Comparison of ENCODE assay signal across 2 cellular contexts in the genomic region with DNA sequence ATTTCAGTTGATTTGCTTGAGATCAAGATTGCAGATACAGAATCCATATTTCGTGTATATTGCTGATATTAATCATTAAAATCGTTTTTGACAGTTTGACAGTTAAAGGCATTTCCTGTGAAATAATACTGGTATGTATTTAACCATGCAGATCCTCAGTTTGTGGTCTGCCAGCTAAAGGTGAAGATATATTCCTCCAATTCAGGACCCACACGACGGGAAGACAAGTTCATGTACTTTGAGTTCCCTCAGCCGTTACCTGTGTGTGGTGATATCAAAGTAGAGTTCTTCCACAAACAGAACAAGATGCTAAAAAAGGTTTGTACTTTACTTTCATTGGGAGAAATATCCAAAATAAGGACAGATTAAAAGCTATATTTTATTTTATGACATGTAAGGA.
TF ChIP-seq lines count a peak whose summit lies in the region.

No MANE protein-coding gene starts in this region.

TF ChIP-seq in A549, 52 proteins besides CTCF, POLR2A, EP300 and RAD21 (continued from another document):
- TF ChIP-seq, protein P1, sequence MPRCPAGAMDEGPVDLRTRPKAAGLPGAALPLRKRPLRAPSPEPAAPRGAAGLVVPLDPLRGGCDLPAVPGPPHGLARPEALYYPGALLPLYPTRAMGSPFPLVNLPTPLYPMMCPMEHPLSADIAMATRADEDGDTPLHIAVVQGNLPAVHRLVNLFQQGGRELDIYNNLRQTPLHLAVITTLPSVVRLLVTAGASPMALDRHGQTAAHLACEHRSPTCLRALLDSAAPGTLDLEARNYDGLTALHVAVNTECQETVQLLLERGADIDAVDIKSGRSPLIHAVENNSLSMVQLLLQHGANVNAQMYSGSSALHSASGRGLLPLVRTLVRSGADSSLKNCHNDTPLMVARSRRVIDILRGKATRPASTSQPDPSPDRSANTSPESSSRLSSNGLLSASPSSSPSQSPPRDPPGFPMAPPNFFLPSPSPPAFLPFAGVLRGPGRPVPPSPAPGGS (IDR thresholded peaks at IDR 0.05): no peak
- TF ChIP-seq, protein P2, sequence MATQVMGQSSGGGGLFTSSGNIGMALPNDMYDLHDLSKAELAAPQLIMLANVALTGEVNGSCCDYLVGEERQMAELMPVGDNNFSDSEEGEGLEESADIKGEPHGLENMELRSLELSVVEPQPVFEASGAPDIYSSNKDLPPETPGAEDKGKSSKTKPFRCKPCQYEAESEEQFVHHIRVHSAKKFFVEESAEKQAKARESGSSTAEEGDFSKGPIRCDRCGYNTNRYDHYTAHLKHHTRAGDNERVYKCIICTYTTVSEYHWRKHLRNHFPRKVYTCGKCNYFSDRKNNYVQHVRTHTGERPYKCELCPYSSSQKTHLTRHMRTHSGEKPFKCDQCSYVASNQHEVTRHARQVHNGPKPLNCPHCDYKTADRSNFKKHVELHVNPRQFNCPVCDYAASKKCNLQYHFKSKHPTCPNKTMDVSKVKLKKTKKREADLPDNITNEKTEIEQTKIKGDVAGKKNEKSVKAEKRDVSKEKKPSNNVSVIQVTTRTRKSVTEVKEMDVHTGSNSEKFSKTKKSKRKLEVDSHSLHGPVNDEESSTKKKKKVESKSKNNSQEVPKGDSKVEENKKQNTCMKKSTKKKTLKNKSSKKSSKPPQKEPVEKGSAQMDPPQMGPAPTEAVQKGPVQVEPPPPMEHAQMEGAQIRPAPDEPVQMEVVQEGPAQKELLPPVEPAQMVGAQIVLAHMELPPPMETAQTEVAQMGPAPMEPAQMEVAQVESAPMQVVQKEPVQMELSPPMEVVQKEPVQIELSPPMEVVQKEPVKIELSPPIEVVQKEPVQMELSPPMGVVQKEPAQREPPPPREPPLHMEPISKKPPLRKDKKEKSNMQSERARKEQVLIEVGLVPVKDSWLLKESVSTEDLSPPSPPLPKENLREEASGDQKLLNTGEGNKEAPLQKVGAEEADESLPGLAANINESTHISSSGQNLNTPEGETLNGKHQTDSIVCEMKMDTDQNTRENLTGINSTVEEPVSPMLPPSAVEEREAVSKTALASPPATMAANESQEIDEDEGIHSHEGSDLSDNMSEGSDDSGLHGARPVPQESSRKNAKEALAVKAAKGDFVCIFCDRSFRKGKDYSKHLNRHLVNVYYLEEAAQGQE (IDR thresholded peaks at IDR 0.05): no peak
- TF ChIP-seq GATA3 (IDR thresholded peaks at IDR 0.05; ENCODE audit: borderline replicate concordance) (no peak), CHD4 (IDR thresholded peaks at IDR 0.05; ENCODE audit: borderline replicate concordance) (no peak)

TF ChIP-seq in K562, 482 proteins besides CTCF, POLR2A, EP300 and RAD21 (continued from another document):
- TF ChIP-seq, protein P3, sequence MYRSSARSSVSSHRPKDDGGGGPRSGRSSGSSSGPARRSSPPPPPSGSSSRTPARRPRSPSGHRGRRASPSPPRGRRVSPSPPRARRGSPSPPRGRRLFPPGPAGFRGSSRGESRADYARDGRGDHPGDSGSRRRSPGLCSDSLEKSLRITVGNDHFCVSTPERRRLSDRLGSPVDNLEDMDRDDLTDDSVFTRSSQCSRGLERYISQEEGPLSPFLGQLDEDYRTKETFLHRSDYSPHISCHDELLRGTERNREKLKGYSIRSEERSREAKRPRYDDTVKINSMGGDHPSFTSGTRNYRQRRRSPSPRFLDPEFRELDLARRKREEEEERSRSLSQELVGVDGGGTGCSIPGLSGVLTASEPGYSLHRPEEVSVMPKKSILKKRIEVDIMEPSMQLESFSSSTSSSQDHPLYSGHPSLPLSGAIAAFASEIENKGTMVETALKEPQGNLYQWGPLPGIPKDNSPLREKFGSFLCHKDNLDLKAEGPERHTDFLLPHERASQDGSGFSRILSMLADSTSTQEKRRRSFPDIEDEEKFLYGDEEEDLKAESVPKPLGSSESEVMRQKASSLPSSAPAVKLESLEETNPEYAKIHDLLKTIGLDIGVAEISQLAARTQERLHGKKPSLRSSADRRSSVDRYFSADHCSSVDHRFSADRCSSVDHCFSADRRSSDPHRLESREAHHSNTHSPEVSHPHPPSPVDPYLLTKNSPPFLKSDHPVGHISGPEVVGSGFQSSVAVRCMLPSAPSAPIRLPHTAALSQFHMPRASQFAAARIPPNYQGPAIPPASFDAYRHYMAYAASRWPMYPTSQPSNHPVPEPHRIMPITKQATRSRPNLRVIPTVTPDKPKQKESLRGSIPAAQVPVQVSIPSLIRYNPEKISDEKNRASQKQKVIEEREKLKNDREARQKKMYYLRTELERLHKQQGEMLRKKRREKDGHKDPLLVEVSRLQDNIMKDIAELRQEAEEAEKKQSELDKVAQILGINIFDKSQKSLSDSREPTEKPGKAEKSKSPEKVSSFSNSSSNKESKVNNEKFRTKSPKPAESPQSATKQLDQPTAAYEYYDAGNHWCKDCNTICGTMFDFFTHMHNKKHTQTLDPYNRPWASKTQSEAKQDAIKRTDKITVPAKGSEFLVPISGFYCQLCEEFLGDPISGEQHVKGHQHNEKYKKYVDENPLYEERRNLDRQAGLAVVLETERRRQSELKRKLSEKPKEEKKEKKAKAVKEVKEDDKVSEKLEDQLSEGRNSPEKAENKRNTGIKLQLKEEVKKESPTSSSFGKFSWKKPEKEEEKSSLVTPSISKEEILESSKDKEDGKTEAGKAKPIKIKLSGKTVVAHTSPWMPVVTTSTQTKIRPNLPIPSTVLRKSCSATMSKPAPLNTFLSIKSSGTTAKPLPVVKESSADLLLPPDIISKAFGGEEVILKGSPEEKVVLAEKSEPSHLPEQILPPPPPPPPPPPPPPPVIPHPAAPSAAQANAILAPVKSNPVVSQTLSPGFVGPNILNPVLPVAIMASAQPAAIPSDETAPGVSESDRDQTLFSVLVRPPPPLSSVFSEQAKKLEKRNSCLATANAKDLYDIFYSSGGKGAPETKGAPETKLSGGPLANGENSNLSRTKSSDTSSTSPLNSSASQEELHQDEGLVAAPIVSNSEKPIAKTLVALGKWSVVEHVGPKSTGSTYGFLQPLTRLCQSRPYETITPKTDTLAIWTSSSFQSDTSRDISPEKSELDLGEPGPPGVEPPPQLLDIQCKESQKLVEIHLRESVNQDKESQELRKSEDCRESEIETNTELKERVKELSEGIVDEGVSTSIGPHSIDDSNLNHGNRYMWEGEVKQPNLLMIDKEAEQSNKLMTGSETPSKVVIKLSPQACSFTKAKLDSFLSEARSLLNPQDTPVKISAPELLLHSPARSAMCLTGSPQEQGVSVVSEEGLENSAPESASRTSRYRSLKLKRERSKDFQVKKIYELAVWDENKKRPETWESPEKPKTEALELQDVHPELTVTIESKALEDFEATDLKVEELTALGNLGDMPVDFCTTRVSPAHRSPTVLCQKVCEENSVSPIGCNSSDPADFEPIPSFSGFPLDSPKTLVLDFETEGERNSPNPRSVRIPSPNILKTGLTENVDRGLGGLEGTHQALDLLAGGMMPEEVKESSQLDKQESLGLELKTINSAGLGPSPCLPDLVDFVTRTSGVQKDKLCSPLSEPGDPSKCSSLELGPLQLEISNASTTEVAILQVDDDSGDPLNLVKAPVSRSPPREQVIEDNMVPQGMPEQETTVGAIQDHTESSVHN (IDR thresholded peaks at IDR 0.05; ENCODE audit: borderline replicate concordance in 1 of 2, low read depth in 1 of 2): no peak
- TF ChIP-seq SLC30A9 (CRISPR knock-in tag; IDR thresholded peaks at IDR 0.05): no peak
- TF ChIP-seq BHLHE40 (IDR thresholded peaks at IDR 0.05; ENCODE audit: low read length): no peak
- no peak for TF ChIP-seq KLF6 (CRISPR knock-in tag; IDR thresholded peaks at IDR 0.05; ENCODE audit: borderline replicate concordance)
- TF ChIP-seq GATA2 (CRISPR knock-in tag; IDR thresholded peaks at IDR 0.05): no peak
- TF ChIP-seq ZKSCAN8 (CRISPR knock-in tag; IDR thresholded peaks at IDR 0.05): no peak
- TF ChIP-seq ZNF584 (CRISPR knock-in tag; IDR thresholded peaks at IDR 0.05; ENCODE audit: low read depth): no peak
- TF ChIP-seq MCM7 (IDR thresholded peaks at IDR 0.05): no peak
- TF ChIP-seq TCF3 (CRISPR knock-in tag; IDR thresholded peaks at IDR 0.05): no peak
- TF ChIP-seq MIER1 (IDR thresholded peaks at IDR 0.05; ENCODE audit: low read depth): no peak
- TF ChIP-seq EP400 (IDR thresholded peaks at IDR 0.05): no peak
- TF ChIP-seq, protein P4, sequence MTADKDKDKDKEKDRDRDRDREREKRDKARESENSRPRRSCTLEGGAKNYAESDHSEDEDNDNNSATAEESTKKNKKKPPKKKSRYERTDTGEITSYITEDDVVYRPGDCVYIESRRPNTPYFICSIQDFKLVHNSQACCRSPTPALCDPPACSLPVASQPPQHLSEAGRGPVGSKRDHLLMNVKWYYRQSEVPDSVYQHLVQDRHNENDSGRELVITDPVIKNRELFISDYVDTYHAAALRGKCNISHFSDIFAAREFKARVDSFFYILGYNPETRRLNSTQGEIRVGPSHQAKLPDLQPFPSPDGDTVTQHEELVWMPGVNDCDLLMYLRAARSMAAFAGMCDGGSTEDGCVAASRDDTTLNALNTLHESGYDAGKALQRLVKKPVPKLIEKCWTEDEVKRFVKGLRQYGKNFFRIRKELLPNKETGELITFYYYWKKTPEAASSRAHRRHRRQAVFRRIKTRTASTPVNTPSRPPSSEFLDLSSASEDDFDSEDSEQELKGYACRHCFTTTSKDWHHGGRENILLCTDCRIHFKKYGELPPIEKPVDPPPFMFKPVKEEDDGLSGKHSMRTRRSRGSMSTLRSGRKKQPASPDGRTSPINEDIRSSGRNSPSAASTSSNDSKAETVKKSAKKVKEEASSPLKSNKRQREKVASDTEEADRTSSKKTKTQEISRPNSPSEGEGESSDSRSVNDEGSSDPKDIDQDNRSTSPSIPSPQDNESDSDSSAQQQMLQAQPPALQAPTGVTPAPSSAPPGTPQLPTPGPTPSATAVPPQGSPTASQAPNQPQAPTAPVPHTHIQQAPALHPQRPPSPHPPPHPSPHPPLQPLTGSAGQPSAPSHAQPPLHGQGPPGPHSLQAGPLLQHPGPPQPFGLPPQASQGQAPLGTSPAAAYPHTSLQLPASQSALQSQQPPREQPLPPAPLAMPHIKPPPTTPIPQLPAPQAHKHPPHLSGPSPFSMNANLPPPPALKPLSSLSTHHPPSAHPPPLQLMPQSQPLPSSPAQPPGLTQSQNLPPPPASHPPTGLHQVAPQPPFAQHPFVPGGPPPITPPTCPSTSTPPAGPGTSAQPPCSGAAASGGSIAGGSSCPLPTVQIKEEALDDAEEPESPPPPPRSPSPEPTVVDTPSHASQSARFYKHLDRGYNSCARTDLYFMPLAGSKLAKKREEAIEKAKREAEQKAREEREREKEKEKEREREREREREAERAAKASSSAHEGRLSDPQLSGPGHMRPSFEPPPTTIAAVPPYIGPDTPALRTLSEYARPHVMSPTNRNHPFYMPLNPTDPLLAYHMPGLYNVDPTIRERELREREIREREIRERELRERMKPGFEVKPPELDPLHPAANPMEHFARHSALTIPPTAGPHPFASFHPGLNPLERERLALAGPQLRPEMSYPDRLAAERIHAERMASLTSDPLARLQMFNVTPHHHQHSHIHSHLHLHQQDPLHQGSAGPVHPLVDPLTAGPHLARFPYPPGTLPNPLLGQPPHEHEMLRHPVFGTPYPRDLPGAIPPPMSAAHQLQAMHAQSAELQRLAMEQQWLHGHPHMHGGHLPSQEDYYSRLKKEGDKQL (CRISPR knock-in tag; IDR thresholded peaks at IDR 0.05; ENCODE audit: borderline replicate concordance): no peak
- TF ChIP-seq MTF1 (CRISPR knock-in tag; IDR thresholded peaks at IDR 0.05; ENCODE audit: borderline replicate concordance): no peak
- no peak for TF ChIP-seq MEF2D (tag; conservative IDR thresholded peaks at IDR 0.05; ENCODE audit: low read depth)
- TF ChIP-seq ZNF668 (CRISPR knock-in tag; IDR thresholded peaks at IDR 0.05): no peak
- TF ChIP-seq ZBED1 (IDR thresholded peaks at IDR 0.05): no peak
